ENCODE assay signal across 9 cellular contexts in genomic region chr7:155166673-155167370, GRCh38.
DNase-seq lines count a peak whose midpoint lies in the region; ATAC-seq and TF ChIP-seq lines count a peak whose summit lies in the region.
"Had no signal": no experiment of that assay in that cellular context is flagged by ENCODE, and none has a peak within 500 bp of the region (broad histone marks: within the 10 kb centered on the region; RNA-seq: fewer than 3 reads in every experiment).

No MANE protein-coding gene starts in this region.

- H3K9me3 ChIP-seq in HCT116 (ENCODE audit: control insufficient read depth in 1 of 2, insufficient read depth in 1 of 2, low read depth in 1 of 2, low read length in 2 of 2) = no peaks in the 10 kb centered on the region
- no peaks in the 10 kb centered on the region for H3K9me3 ChIP-seq in SJCRH30 (replicated peaks)

- TF ChIP-seq RAD21 in HCT116 (IDR thresholded peaks at IDR 0.05; ENCODE audit: low read depth) = no peak

- H4K20me1 ChIP-seq in HCT116 (ENCODE audit: insufficient read depth) = no peaks in the 10 kb centered on the region

- H3K4me2 ChIP-seq in HCT116 (ENCODE audit: low read length) = peak overlapping the region; percentile 51

- POLR2A ChIA-PET in AG04449 (lab: Yijun Ruan, JAX) = interaction anchor here (1.0 kb wide), 1 partner anchor 23 kb away, joined by 4 read pairs; no protein-coding TSS in a partner anchor
- POLR2A ChIA-PET in HCT116 (lab: Charles Lee) = no interaction called here

- H3K9me2 ChIP-seq in HCT116 (ENCODE audit: insufficient read depth) = no peaks in the 10 kb centered on the region

- TF ChIP-seq CTCF in AG04449 (IDR thresholded peaks at IDR 0.05; ENCODE audit: insufficient read depth, low read length, missing control alignments) (no peak), HCT116 (IDR thresholded peaks at IDR 0.05 in 2 of 3, conservative IDR thresholded peaks at IDR 0.05 in 1 of 3; ENCODE audit: borderline replicate concordance in 1 of 3, insufficient read depth in 1 of 3, low read depth in 2 of 3, low read length in 2 of 3) (no peak)

- no peak overlapping the region for H2AFZ ChIP-seq in HCT116 (ENCODE audit: low read depth, low read length, poor library complexity, severe bottlenecking)

- H3K27me3 ChIP-seq in HCT116 (ENCODE audit: insufficient read depth, low read length) (peaks cover 12% of the 10 kb centered on the region; the same call in 1 of the 2 replicates), SJCRH30 (0 out of 2 replicates have a peak, but pooled peaks cover 6% of the 10 kb centered on the region)

- H3K9ac ChIP-seq in HCT116 (ENCODE audit: low read length) = no peak overlapping the region

- ATAC-seq in HCT116 = peak; percentile 97
- no peak for ATAC-seq in left lobe of liver
- ATAC-seq in HG03342 (IDR thresholded peaks at IDR 0.05; ENCODE audit: unreplicated experiment) = no peak

- peaks cover 0 to 12% of the 10 kb centered on the region in 2 experiments; a peak in 3 of 4 replicates for H3K4me1 ChIP-seq in HCT116 (ENCODE audit: control insufficient read depth in 1 of 2, insufficient read depth in 2 of 2, low read length in 2 of 2)
- H3K4me1 ChIP-seq in SJCRH30 = peaks cover 5% of the 10 kb centered on the region; the same call in 1 of the 2 replicates

- no peaks in the 10 kb centered on the region for H3K36me3 ChIP-seq in HCT116 (ENCODE audit: control insufficient read depth in 1 of 2, insufficient read depth in 2 of 2, low read length in 2 of 2)
- no peaks in the 10 kb centered on the region for H3K36me3 ChIP-seq in SJCRH30

- H3K27ac ChIP-seq in HCT116 (ENCODE audit: low read depth, low read length) (no peak overlapping the region; the same call in 1 of the 2 replicates), SJCRH30 (no peak overlapping the region)

- RAD21 ChIA-PET in HCT116 (lab: Charles Lee; ENCODE audit: low non-redundant PET in 1 of 2, low total read pairs in 2 of 2, uncharacterized antibody in 2 of 2, unreplicated experiment in 2 of 2) = no interaction called here

- no TSS peak for BruUV-seq in HCT116 (replicated peaks; lab: Mats Ljungman, UMichigan)

- DNase-seq in AG04449 (ENCODE audit: low read depth, low spot score) (peak; percentile 70), HCT116 (ENCODE audit: low read depth, low spot score) (peak; percentile 72), SJCRH30 (peak; percentile 69 to 71), glomerular endothelial cell (ENCODE audit: extremely low read depth, low read depth, low spot score) (peak; percentile 78), NCI-H748 (lab: John Stamatoyannopoulos, UW; ENCODE audit: unreplicated experiment) (no peak), left lobe of liver (ENCODE audit: low spot score) (no peak), T-helper 9 cell (no peak)
- DNase-seq: right cardiac atrium had no signal

- CTCF ChIA-PET in AG04449 (lab: Yijun Ruan, JAX) = interaction anchor here (0.7 to 1.5 kb wide), 4 partner anchors 9 to 178 kb away, joined by 3 to 6 read pairs (median 4); partner anchors contain the start of gene INSIG1
- CTCF ChIA-PET in HCT116 (lab: Charles Lee) = interaction anchor here (0.9 kb wide), 1 partner anchor 178 kb away, joined by 3 read pairs; no protein-coding TSS in a partner anchor

- H3K4me3 ChIP-seq in AG04449 (ENCODE audit: low read depth, low read length) (no peak overlapping the region), HCT116 (replicated peaks in 1 of 2; ENCODE audit: low read depth in 1 of 2, low read length in 2 of 2) (no peak overlapping the region), SJCRH30 (no peak overlapping the region)

- intact Hi-C loops in HCT116 (cut with micrococcal nuclease) = no loop called here

- TF ChIP-seq POLR2A in HCT116 (IDR thresholded peaks at IDR 0.05; ENCODE audit: borderline replicate concordance, extremely low read depth, insufficient read depth, insufficient read length) = no peak

- no peaks in the 10 kb centered on the region for H3K79me2 ChIP-seq in HCT116 (ENCODE audit: insufficient read depth, low read length)

TF ChIP-seq in HCT116, 20 proteins besides CTCF, POLR2A, EP300 and RAD21:
- peak; percentile 99 for TF ChIP-seq MAX (IDR thresholded peaks at IDR 0.05)
- TF ChIP-seq CBX3 (IDR thresholded peaks at IDR 0.05; ENCODE audit: low read depth) = peak; percentile 98
- TF ChIP-seq REST (IDR thresholded peaks at IDR 0.05; ENCODE audit: low read depth) = no peak
- peak; percentile 78 for TF ChIP-seq ATF3 (IDR thresholded peaks at IDR 0.05)
- peak; percentile 57 for TF ChIP-seq TCF7L2 (IDR thresholded peaks at IDR 0.05; ENCODE audit: borderline replicate concordance, extremely low read depth, insufficient read depth, insufficient read length)
- TF ChIP-seq SP1 (IDR thresholded peaks at IDR 0.05; ENCODE audit: low read depth) = peak; percentile 87
- peak; percentile 92 for TF ChIP-seq FOSL1 (IDR thresholded peaks at IDR 0.05; ENCODE audit: low read depth)
- peak; percentile 63 for TF ChIP-seq POLR2AphosphoS5 (IDR thresholded peaks at IDR 0.05; ENCODE audit: low read depth, low read length)
- TF ChIP-seq JUND (IDR thresholded peaks at IDR 0.05) = peak; percentile 97
- TF ChIP-seq EZH2phosphoT487 (IDR thresholded peaks at IDR 0.05; ENCODE audit: borderline replicate concordance) = no peak
- TF ChIP-seq CEBPB (IDR thresholded peaks at IDR 0.05; ENCODE audit: low read depth) = peak; percentile 81
- TF ChIP-seq SRF (IDR thresholded peaks at IDR 0.05; ENCODE audit: low read depth) = peak; percentile 61
- no peak for TF ChIP-seq ELF1 (IDR thresholded peaks at IDR 0.05; ENCODE audit: borderline replicate concordance, low read depth)
- no peak for TF ChIP-seq ZNF274 (IDR thresholded peaks at IDR 0.05; ENCODE audit: low read depth, low read length)
- no peak for TF ChIP-seq EGR1 (IDR thresholded peaks at IDR 0.05; ENCODE audit: low read depth)
- TF ChIP-seq ZBTB33 (IDR thresholded peaks at IDR 0.05; ENCODE audit: extremely low read depth, insufficient replicate concordance, low read length) = no peak
- TF ChIP-seq EZH2 (IDR thresholded peaks at IDR 0.05) = no peak
- TF ChIP-seq YY1 (IDR thresholded peaks at IDR 0.05; ENCODE audit: extremely low read depth, insufficient replicate concordance, low read depth, low read length) = no peak
- peak; percentile 97 for TF ChIP-seq SIN3A (IDR thresholded peaks at IDR 0.05; ENCODE audit: low read depth)
- TF ChIP-seq ZFX (IDR thresholded peaks at IDR 0.05) = 0 out of 2 replicates have a peak, but pooled peaks have one; percentile 23

Comparison
In these comparisons a context has a peak if more than half of its experiments do, and no peak if none do; other contexts are left out.
1. DNase-seq: peak in AG04449 (single experiment), HCT116 (single experiment), SJCRH30 (2 of 2) and glomerular endothelial cell (single experiment); none in NCI-H748 (single experiment), left lobe of liver (single experiment) and T-helper 9 cell (single experiment).